Comparison of ENCODE assay signal across 9 cellular contexts in the genomic region with DNA sequence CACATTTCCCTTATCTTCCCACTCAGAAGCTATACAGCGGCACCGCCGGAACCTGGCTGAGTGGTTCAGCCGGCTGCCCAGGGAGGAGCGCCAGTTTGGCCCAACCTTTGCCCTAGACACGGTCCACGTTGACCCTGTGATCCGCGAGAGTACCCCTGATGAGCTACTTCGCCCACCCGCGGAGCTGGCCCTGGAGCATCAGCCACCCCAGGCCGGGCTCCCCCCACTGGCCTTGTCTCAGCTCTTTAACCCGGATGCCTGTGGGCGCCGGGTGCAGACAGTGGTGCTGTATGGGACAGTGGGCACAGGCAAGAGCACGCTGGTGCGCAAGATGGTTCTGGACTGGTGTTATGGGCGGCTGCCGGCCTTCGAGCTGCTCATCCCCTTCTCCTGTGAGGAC. TPM values are rescaled to one million over a fixed set of nuclear protein-coding genes. Genes with fewer than 3 reads are reported as not detected.
"Had no signal": no experiment of that assay in that cellular context is flagged by ENCODE, and none has a peak within 500 bp of the region (broad histone marks: within the 10 kb centered on the region; RNA-seq: fewer than 3 reads in every experiment).

No MANE protein-coding gene starts in this region.

- H3K4me2 ChIP-seq: GM23338, KMS-11 had no signal

- H3K9ac ChIP-seq: KMS-11 had no signal

- H3K27ac ChIP-seq: KMS-11 had no signal

- FAIRE-seq: H1, H54, HTR-8/SVneo had no signal

- H2AFZ ChIP-seq: GM23338 had no signal

- H3K4me3 ChIP-seq: GM23338 had no signal

- DNase-seq: H9, HCEC 1CT, KBM-7 had no signal

- ATAC-seq: GM23338 had no signal

RNA-seq across cellular contexts. Expression of a gene that starts 11.8 kb away (rescaled TPM):
- total RNA-seq: GM23338, H1 had no signal

RNA-seq across cellular contexts. Expression of a gene that starts 24.6 kb away (rescaled TPM):
- total RNA-seq: HT-29 had no signal
